ENCODE assay signal across 8 cellular contexts in genomic region chr1:9239622-9240401, GRCh38. TPM values are rescaled to one million over a fixed set of nuclear protein-coding genes. Genes with fewer than 3 reads are reported as not detected.
DNase-seq lines count a peak whose midpoint lies in the region; ATAC-seq, FAIRE-seq and TF ChIP-seq lines count a peak whose summit lies in the region.

No MANE protein-coding gene starts in this region.

- no peaks in the 10 kb centered on the region for H3K27me3 ChIP-seq in brain microvascular endothelial cell (replicated peaks)

- TF ChIP-seq CTCF in brain microvascular endothelial cell (IDR thresholded peaks at IDR 0.05; ENCODE audit: low read depth, low read length, missing control alignments): no peak

- CTCF ChIA-PET in T-cell (lab: Charles Lee): no interaction called here

- H3K9me3 Mint-ChIP-seq in T-cell (no peaks in the 10 kb centered on the region), memory B cell (no peaks in the 10 kb centered on the region)
- H3K9me3 Mint-ChIP-seq in stimulated activated naive B cell treated with anti-CD40 and anti-IgM and Interleukin-4, amounts not matched to agents 10 μg/mL and 1 μg/mL and 100 μg/mL, for 72 hours: no peaks in the 10 kb centered on the region

- H3K27ac ChIP-seq in brain microvascular endothelial cell: peak overlapping the region; percentile 4

- no peaks in the 10 kb centered on the region for H3K27me3 Mint-ChIP-seq in T-cell
- H3K27me3 Mint-ChIP-seq in memory B cell: no peaks in the 10 kb centered on the region
- H3K27me3 Mint-ChIP-seq in stimulated activated naive B cell treated with anti-CD40 and anti-IgM and Interleukin-4, amounts not matched to agents 10 μg/mL and 1 μg/mL and 100 μg/mL, for 72 hours: no peaks in the 10 kb centered on the region

- H3K4me1 Mint-ChIP-seq in T-cell (peaks cover 55 to 65% (median 64%) of the 10 kb centered on the region in 3 donors), memory B cell (peaks cover 24% of the 10 kb centered on the region)
- H3K4me1 Mint-ChIP-seq in stimulated activated naive B cell treated with anti-CD40 and anti-IgM and Interleukin-4, amounts not matched to agents 10 μg/mL and 1 μg/mL and 100 μg/mL, for 72 hours: peaks cover 46 to 77% of the 10 kb centered on the region in 2 donors

- no peaks in the 10 kb centered on the region for H3K36me3 ChIP-seq in brain microvascular endothelial cell (replicated peaks)

- POLR2A ChIA-PET in T-cell (lab: Charles Lee): no interaction called here

- DNase-seq in H54 (ENCODE audit: insufficient read length, low spot score) (peak; percentile 61), T-cell (peak in 32 of 34 experiments; percentile 20 to 65 (median 32)), brain microvascular endothelial cell (peak; percentile 57), memory B cell (ENCODE audit: low spot score in 2 of 2) (no peak), cerebellar nuclear complex (lab: John Stamatoyannopoulos, UW) (no peak), NCI-H2196 (lab: John Stamatoyannopoulos, UW; ENCODE audit: unreplicated experiment) (no peak)
- peak; percentile 62 for DNase-seq in stimulated activated naive B cell treated with anti-CD40 and anti-IgM and Interleukin-4, amounts not matched to agents 10 μg/mL and 1 μg/mL and 100 μg/mL, for 72 hours

- H3K27ac Mint-ChIP-seq in T-cell (peak overlapping the region; percentile 36 to 60), memory B cell (no peak overlapping the region)
- H3K27ac Mint-ChIP-seq in stimulated activated naive B cell treated with anti-CD40 and anti-IgM and Interleukin-4, amounts not matched to agents 10 μg/mL and 1 μg/mL and 100 μg/mL, for 72 hours: peak overlapping the region; percentile 77

- ATAC-seq in T-cell (replicated peaks in 1 of 4): peak; percentile 32 to 62 (median 51)
- peak; percentile 28 for ATAC-seq in memory B cell (ENCODE audit: low read depth)
- peak; percentile 83 to 84 for ATAC-seq in stimulated activated naive B cell treated with anti-CD40 and anti-IgM and Interleukin-4, amounts not matched to agents 10 μg/mL and 1 μg/mL and 100 μg/mL, for 72 hours (replicated peaks)
- ATAC-seq in GM19324 (IDR thresholded peaks at IDR 0.05; ENCODE audit: low FRiP score, unreplicated experiment): no peak

- TF ChIP-seq POLR2A in H54 (IDR thresholded peaks at IDR 0.05; ENCODE audit: low read depth, low read length): no peak

- H3K4me3 Mint-ChIP-seq in T-cell (peak overlapping the region; percentile 46 to 70 (median 48)), memory B cell (peak overlapping the region; percentile 24)
- H3K4me3 Mint-ChIP-seq in stimulated activated naive B cell treated with anti-CD40 and anti-IgM and Interleukin-4, amounts not matched to agents 10 μg/mL and 1 μg/mL and 100 μg/mL, for 72 hours: peak overlapping the region; percentile 59 to 77

- in situ Hi-C loops in brain microvascular endothelial cell (cut with HindIII; ENCODE audit: low pct_ligation_motif_present, low sequenced_read_pairs): no loop called here

- FAIRE-seq in H54 (lab: Jason Lieb, UNC): no peak

- H3K36me3 Mint-ChIP-seq in T-cell (peaks cover 5% of the 10 kb centered on the region), memory B cell (peaks cover 7% of the 10 kb centered on the region)
- H3K36me3 Mint-ChIP-seq in stimulated activated naive B cell treated with anti-CD40 and anti-IgM and Interleukin-4, amounts not matched to agents 10 μg/mL and 1 μg/mL and 100 μg/mL, for 72 hours: peaks cover 2 to 23% of the 10 kb centered on the region in 2 donors

- peak overlapping the region; percentile 9 for H3K4me3 ChIP-seq in brain microvascular endothelial cell (ENCODE audit: low read depth, low read length)

RNA-seq across cellular contexts. Expression of gene H6PD, which starts 5.2 kb away (rescaled TPM):
- 10 to 100 TPM; 17.6 to 26.5 (median 23.9) TPM for total RNA-seq in T-cell

RNA-seq across cellular contexts. Expression of gene SPSB1, which starts 52.9 kb away (rescaled TPM):
- 1 to 10 TPM; 3.1 to 6.4 (median 5.4) TPM for total RNA-seq in T-cell

Comparison
In these comparisons a context has a peak if more than half of its experiments do, and no peak if none do; other contexts are left out.
1. DNase-seq: peak in H54 (single experiment), T-cell (32 of 34), brain microvascular endothelial cell (single experiment) and stimulated activated naive B cell treated with anti-CD40 and anti-IgM and Interleukin-4, amounts not matched to agents 10 μg/mL and 1 μg/mL and 100 μg/mL, for 72 hours (single experiment); none in memory B cell (0 of 2), cerebellar nuclear complex (0 of 2) and NCI-H2196 (single experiment).
2. Peak in every context shown above with its lines, with median percentiles within 50 percentile points of each other: H3K4me3 Mint-ChIP-seq.